23 cellular contexts compared by ENCODE assay signal in genomic region chr6:103105686-103106085, GRCh38.
"Had no signal": no experiment of that assay in that cellular context is flagged by ENCODE, and none has a peak within 500 bp of the region (broad histone marks: within the 10 kb centered on the region; RNA-seq: fewer than 3 reads in every experiment).

No MANE protein-coding gene starts in this region.

- H3K27ac Mint-ChIP-seq: naive thymus-derived CD8-positive, alpha-beta T cell; stimulated activated memory B cell treated with anti-CD40 and anti-IgM and Interleukin-4, amounts not matched to agents 10 μg/mL and 1 μg/mL and 100 μg/mL, for 72 hours; stimulated activated naive CD8-positive, alpha-beta T cell treated with anti-CD3 and anti-CD28 coated beads, Interleukin-15, Interleukin-2, amounts not matched to agents 100 ng/mL and 50 ng/mL, for 24 hours had no signal

- DNase-seq: colonic mucosa; dermis blood vessel endothelial cell; foreskin melanocyte; head of caudate nucleus; islet precursor cell; mammary epithelial cell; mucosa of descending colon; naive thymus-derived CD8-positive, alpha-beta T cell; psoas muscle; retina; right lobe of liver; spleen; stimulated activated CD4-positive, alpha-beta T cell treated with anti-CD3 and anti-CD28 coated beads, Interleukin-15, amount 100 ng/mL, for 24 hours; stimulated activated CD4-positive, alpha-beta T cell treated with anti-CD3 and anti-CD28 coated beads, Interleukin-1b, Interleukin-23, amount 100 ng/mL, for 48 hours; stimulated activated CD4-positive, alpha-beta T cell treated with anti-CD3 and anti-CD28 coated beads, Interleukin-4, amount 100 ng/mL, for 24 hours; tibial artery; upper lobe of left lung; uterus had no signal

- H3K36me3 ChIP-seq: colonic mucosa, right lobe of liver, spleen, tibial artery, upper lobe of left lung, uterus had no signal

- H3K9me3 Mint-ChIP-seq: neural crest cell had no signal

- H3K27ac ChIP-seq: colonic mucosa, hepatocyte, psoas muscle, right lobe of liver, spleen, tibial artery, upper lobe of left lung, uterus had no signal

- H3K4me1 Mint-ChIP-seq: naive thymus-derived CD8-positive, alpha-beta T cell; neural crest cell; stimulated activated memory B cell treated with anti-CD40 and anti-IgM and Interleukin-4, amounts not matched to agents 10 μg/mL and 1 μg/mL and 100 μg/mL, for 72 hours had no signal

- H3K4me1 ChIP-seq: colonic mucosa, psoas muscle, right lobe of liver, spleen, upper lobe of left lung, uterus had no signal

- H3K9me3 ChIP-seq: colonic mucosa, mucosa of descending colon, psoas muscle, right lobe of liver, upper lobe of left lung, uterus had no signal

- ATAC-seq: left lobe of liver; mucosa of descending colon; naive thymus-derived CD8-positive, alpha-beta T cell; psoas muscle; right lobe of liver; stimulated activated memory B cell treated with anti-CD40 and anti-IgM and Interleukin-4, amounts not matched to agents 10 μg/mL and 1 μg/mL and 100 μg/mL, for 72 hours had no signal

- H3K27me3 ChIP-seq: colonic mucosa, hepatocyte, right lobe of liver, spleen, tibial artery, upper lobe of left lung, uterus had no signal

- H3K4me3 ChIP-seq: colonic mucosa, hepatocyte, mucosa of descending colon, psoas muscle, right lobe of liver, spleen, tibial artery, upper lobe of left lung, uterus had no signal

- H3K27me3 Mint-ChIP-seq: naive thymus-derived CD8-positive, alpha-beta T cell; stimulated activated memory B cell treated with anti-CD40 and anti-IgM and Interleukin-4, amounts not matched to agents 10 μg/mL and 1 μg/mL and 100 μg/mL, for 72 hours; stimulated activated naive CD8-positive, alpha-beta T cell treated with anti-CD3 and anti-CD28 coated beads, Interleukin-15, Interleukin-2, amounts not matched to agents 100 ng/mL and 50 ng/mL, for 24 hours had no signal

- H3K4me2 ChIP-seq: hepatocyte had no signal

- H3K36me3 Mint-ChIP-seq: naive thymus-derived CD8-positive, alpha-beta T cell; stimulated activated memory B cell treated with anti-CD40 and anti-IgM and Interleukin-4, amounts not matched to agents 10 μg/mL and 1 μg/mL and 100 μg/mL, for 72 hours had no signal

- H3K79me2 ChIP-seq: hepatocyte had no signal

- H2AFZ ChIP-seq: hepatocyte had no signal

- H3K4me3 Mint-ChIP-seq: naive thymus-derived CD8-positive, alpha-beta T cell; neural crest cell; stimulated activated memory B cell treated with anti-CD40 and anti-IgM and Interleukin-4, amounts not matched to agents 10 μg/mL and 1 μg/mL and 100 μg/mL, for 72 hours; stimulated activated naive CD8-positive, alpha-beta T cell treated with anti-CD3 and anti-CD28 coated beads, Interleukin-15, Interleukin-2, amounts not matched to agents 100 ng/mL and 50 ng/mL, for 24 hours had no signal
